9 cellular contexts compared by ENCODE assay signal in the genomic region with DNA sequence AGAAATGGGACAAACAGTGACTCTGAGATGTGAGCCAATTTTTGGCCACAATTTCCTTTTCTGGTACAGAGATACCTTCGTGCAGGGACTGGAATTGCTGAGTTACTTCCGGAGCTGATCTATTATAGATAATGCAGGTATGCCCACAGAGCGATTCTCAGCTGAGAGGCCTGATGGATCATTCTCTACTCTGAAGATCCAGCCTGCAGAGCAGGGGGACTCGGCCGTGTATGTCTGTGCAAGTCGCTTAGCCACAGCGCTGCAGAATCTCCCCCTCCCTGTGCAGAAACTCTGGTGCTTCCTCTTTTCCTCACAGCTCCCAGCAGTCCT.
DNase-seq lines count a peak whose midpoint lies in the region; ATAC-seq lines count a peak whose summit lies in the region.
"Had no signal": no experiment of that assay in that cellular context is flagged by ENCODE, and none has a peak within 500 bp of the region (broad histone marks: within the 10 kb centered on the region; RNA-seq: fewer than 3 reads in every experiment).

No MANE protein-coding gene starts in this region.

- H3K9me3 Mint-ChIP-seq in activated CD4-positive, alpha-beta T cell treated with anti-CD3 and anti-CD28 coated beads for 36 hours (ENCODE audit: low read depth) = no peaks in the 10 kb centered on the region

- WGBS in trophoblast cell (ENCODE audit: extremely low coverage, insufficient coverage, insufficient read length) = no CpG with 5 or more reads among the region's 7 CpGs

- H4K12ac ChIP-seq in trophoblast cell (ENCODE audit: low read depth, low read length) = no peak overlapping the region

- POLR2A ChIA-PET in activated CD4-positive, alpha-beta T cell treated with anti-CD3 and anti-CD28 coated beads for 36 hours (lab: Charles Lee) = no interaction called here

- DNase-seq in activated CD4-positive, alpha-beta T cell treated with anti-CD3 and anti-CD28 coated beads for 36 hours = no peak
- no peak for DNase-seq in activated CD4-positive, alpha-beta T cell treated with anti-CD3 and anti-CD28 coated beads, Interleukin-2, amount 50 U/mL, for 1 hour
- DNase-seq in KBM-7 = peak; percentile 83
- peak; percentile 11 for DNase-seq in UCSD-AML1 (lab: John Stamatoyannopoulos, UW; ENCODE audit: unreplicated experiment)
- no peak for DNase-seq in trophoblast cell
- no peak for DNase-seq in activated effector memory CD4-positive, alpha-beta T cell treated with anti-CD3 and anti-CD28 coated beads, Interleukin-2, amount 50 U/mL, for 16 hours
- no peak for DNase-seq in HPDE6-E6E7 (ENCODE audit: extremely low spot score)

- H3K27me3 Mint-ChIP-seq in activated CD4-positive, alpha-beta T cell treated with anti-CD3 and anti-CD28 coated beads for 36 hours = no peaks in the 10 kb centered on the region

- H3K79me2 ChIP-seq in trophoblast cell (ENCODE audit: control insufficient read depth, insufficient read depth, low read length, poor library complexity) = no peaks in the 10 kb centered on the region

- no peak overlapping the region for H2AFZ ChIP-seq in trophoblast cell (ENCODE audit: insufficient read depth, low read length, poor library complexity)

- H3K36me3 Mint-ChIP-seq in activated CD4-positive, alpha-beta T cell treated with anti-CD3 and anti-CD28 coated beads for 36 hours (ENCODE audit: low read depth) = no peaks in the 10 kb centered on the region

- H3K27ac Mint-ChIP-seq in activated CD4-positive, alpha-beta T cell treated with anti-CD3 and anti-CD28 coated beads for 36 hours = no peak overlapping the region

- in situ Hi-C loops in KBM-7 (cut with MboI; ENCODE audit: low pct_unique_long_range_greater_than_20kb, low sequenced_read_pairs) = no loop called here

- ATAC-seq in activated CD4-positive, alpha-beta T cell treated with anti-CD3 and anti-CD28 coated beads for 36 hours = peak; percentile 57
- no peak for ATAC-seq in GM21529 (IDR thresholded peaks at IDR 0.05; ENCODE audit: unreplicated experiment)

- H4K8ac ChIP-seq in trophoblast cell (ENCODE audit: low read depth, low read length) = no peak overlapping the region

- no peaks in the 10 kb centered on the region for H3K27me3 ChIP-seq in trophoblast cell (ENCODE audit: insufficient read depth, low read length)
- H3K27me3 ChIP-seq: tibial nerve had no signal

- H3K9me3 ChIP-seq in trophoblast cell (ENCODE audit: insufficient read depth, low read depth, low read length) = no peaks in the 10 kb centered on the region
- H3K9me3 ChIP-seq: tibial nerve had no signal

- no peaks in the 10 kb centered on the region for H3K36me3 ChIP-seq in trophoblast cell (ENCODE audit: control insufficient read depth in 1 of 2, insufficient read depth in 2 of 2, low read length in 2 of 2)
- H3K36me3 ChIP-seq: tibial nerve had no signal

- H2BK120ac ChIP-seq in trophoblast cell (ENCODE audit: insufficient read depth, low read length, poor library complexity) = no peak overlapping the region

- no peak overlapping the region for H3K4ac ChIP-seq in trophoblast cell (ENCODE audit: low read depth, low read length)

- H3K4me2 ChIP-seq in trophoblast cell (ENCODE audit: low read length) = peak overlapping the region; percentile 14

- H3K14ac ChIP-seq in trophoblast cell (ENCODE audit: low read length) = no peak overlapping the region

- H3K23ac ChIP-seq in trophoblast cell (ENCODE audit: low read length) = no peak overlapping the region

- peaks cover 43% of the 10 kb centered on the region for H3K4me1 Mint-ChIP-seq in activated CD4-positive, alpha-beta T cell treated with anti-CD3 and anti-CD28 coated beads for 36 hours

- H3K4me1 ChIP-seq in trophoblast cell (ENCODE audit: control insufficient read depth in 1 of 2, insufficient read depth in 2 of 2, low read length in 2 of 2) = peaks cover 5 to 23% of the 10 kb centered on the region in 2 experiments
- H3K4me1 ChIP-seq: tibial nerve had no signal

- H3K27ac ChIP-seq in trophoblast cell (ENCODE audit: low read depth, low read length) = peak overlapping the region; percentile 41
- H3K27ac ChIP-seq: tibial nerve had no signal

- H2AK5ac ChIP-seq in trophoblast cell (ENCODE audit: low read length) = no peak overlapping the region

- H2BK5ac ChIP-seq in trophoblast cell (ENCODE audit: low read depth, low read length, poor library complexity) = no peak overlapping the region

- intact Hi-C loops in activated CD4-positive, alpha-beta T cell treated with anti-CD3 and anti-CD28 coated beads for 36 hours (cut with DNase I, micrococcal nuclease) = no loop called here

- no peak overlapping the region for H3K4me3 Mint-ChIP-seq in activated CD4-positive, alpha-beta T cell treated with anti-CD3 and anti-CD28 coated beads for 36 hours

- no peak overlapping the region for H3K18ac ChIP-seq in trophoblast cell (ENCODE audit: low read length)

- no peak overlapping the region for H3K4me3 ChIP-seq in trophoblast cell (ENCODE audit: low read depth, low read length)
- H3K4me3 ChIP-seq: tibial nerve had no signal

- H2BK12ac ChIP-seq in trophoblast cell (ENCODE audit: low read length) = no peak overlapping the region

- CTCF ChIA-PET in activated CD4-positive, alpha-beta T cell treated with anti-CD3 and anti-CD28 coated beads for 36 hours (lab: Charles Lee) = interaction anchor here (0.5 to 1.8 kb wide), 4 partner anchors 27 to 380 kb away, joined by 3 to 5 read pairs (median 3); no protein-coding TSS in a partner anchor

- no peak overlapping the region for H3K9ac ChIP-seq in trophoblast cell (ENCODE audit: low read length)

- no peak overlapping the region for H4K91ac ChIP-seq in trophoblast cell (ENCODE audit: low read depth, low read length)

- H3K79me1 ChIP-seq in trophoblast cell (ENCODE audit: low read length) = peaks cover 9% of the 10 kb centered on the region

Comparison
In these comparisons a context has a peak if more than half of its experiments do, and no peak if none do; other contexts are left out.
1. DNase-seq: peak in KBM-7 (single experiment) and UCSD-AML1 (single experiment); none in activated CD4-positive, alpha-beta T cell treated with anti-CD3 and anti-CD28 coated beads for 36 hours (single experiment), activated CD4-positive, alpha-beta T cell treated with anti-CD3 and anti-CD28 coated beads, Interleukin-2, amount 50 U/mL, for 1 hour (single experiment), trophoblast cell (0 of 2), activated effector memory CD4-positive, alpha-beta T cell treated with anti-CD3 and anti-CD28 coated beads, Interleukin-2, amount 50 U/mL, for 16 hours (single experiment) and HPDE6-E6E7 (single experiment).